In genomic region chr3:191065183-191065805, GRCh38 we compare ENCODE assay signal across 18 cellular contexts.
A peak's percentile ranks its signal among the peaks of the same experiment; 100 is the strongest.
DNase-seq lines count a peak whose midpoint lies in the region; ATAC-seq, FAIRE-seq and TF ChIP-seq lines count a peak whose summit lies in the region.
"Had no signal": no experiment of that assay in that cellular context is flagged by ENCODE, and none has a peak within 500 bp of the region (broad histone marks: within the 10 kb centered on the region; RNA-seq: fewer than 3 reads in every experiment).

No MANE protein-coding gene starts in this region.

- H3K4me3 ChIP-seq in HepG2 (replicated peaks in 1 of 3; ENCODE audit: insufficient read depth in 1 of 3, low read depth in 2 of 3, low read length in 3 of 3) = no peak overlapping the region
- H3K4me3 ChIP-seq in right lobe of liver = no peak overlapping the region
- H3K4me3 ChIP-seq: ascending aorta, sigmoid colon, tibial nerve had no signal

- H3K79me2 ChIP-seq in HepG2 (ENCODE audit: insufficient read depth, low read length) = no peaks in the 10 kb centered on the region

- intact Hi-C loops in HepG2 (cut with micrococcal nuclease; ENCODE audit: unreplicated experiment) (no loop called here), right lobe of liver (cut with DNase I) (no loop called here)
- intact Hi-C loops in activated naive CD4-positive, alpha-beta T cell treated with anti-CD3 and anti-CD28 coated beads for 36 hours (cut with micrococcal nuclease) = no loop called here

- FAIRE-seq in HepG2 (lab: Jason Lieb, UNC) = no peak
- FAIRE-seq: frontal cortex had no signal

- H3K9me3 ChIP-seq in HepG2 (ENCODE audit: low read length) = no peaks in the 10 kb centered on the region
- H3K9me3 ChIP-seq in right lobe of liver = no peaks in the 10 kb centered on the region
- H3K9me3 ChIP-seq: ascending aorta, sigmoid colon, tibial nerve had no signal

- H3K27me3 ChIP-seq in HepG2 (ENCODE audit: control insufficient read depth in 1 of 2, insufficient read depth in 2 of 2, low read length in 2 of 2) = no peaks in the 10 kb centered on the region
- no peaks in the 10 kb centered on the region for H3K27me3 ChIP-seq in right lobe of liver
- H3K27me3 ChIP-seq: ascending aorta, sigmoid colon, tibial nerve had no signal

- no peak overlapping the region for H3K4me3 Mint-ChIP-seq in activated naive CD4-positive, alpha-beta T cell treated with anti-CD3 and anti-CD28 coated beads for 36 hours
- H3K4me3 Mint-ChIP-seq: activated CD4-positive, alpha-beta memory T cell treated with anti-CD3 and anti-CD28 coated beads for 36 hours had no signal

- no peaks in the 10 kb centered on the region for H3K27me3 Mint-ChIP-seq in activated naive CD4-positive, alpha-beta T cell treated with anti-CD3 and anti-CD28 coated beads for 36 hours (ENCODE audit: low read depth)
- H3K27me3 Mint-ChIP-seq: activated CD4-positive, alpha-beta memory T cell treated with anti-CD3 and anti-CD28 coated beads for 36 hours had no signal

- POLR2A ChIA-PET in HepG2 (lab: Yijun Ruan, JAX) = no interaction called here

- H4K20me1 ChIP-seq in HepG2 (ENCODE audit: insufficient read depth, low read length) = no peaks in the 10 kb centered on the region

- H3K4me1 Mint-ChIP-seq in activated naive CD4-positive, alpha-beta T cell treated with anti-CD3 and anti-CD28 coated beads for 36 hours (ENCODE audit: low read depth) = no peaks in the 10 kb centered on the region

- H2AFZ ChIP-seq in HepG2 (ENCODE audit: low read length) = no peak overlapping the region

- H3K4me1 ChIP-seq in HepG2 (ENCODE audit: insufficient read depth, low read length) (no peaks in the 10 kb centered on the region), right lobe of liver (no peaks in the 10 kb centered on the region)
- H3K4me1 ChIP-seq: ascending aorta, sigmoid colon, tibial nerve had no signal

- CTCF ChIA-PET in HepG2 (lab: Yijun Ruan, JAX; ENCODE audit: low intra/inter-chr PET ratio, low total read pairs) = no interaction called here
- CTCF ChIA-PET in activated naive CD4-positive, alpha-beta T cell treated with anti-CD3 and anti-CD28 coated beads for 36 hours (lab: Charles Lee) = interaction anchor here (0.8 kb wide), 1 partner anchor 11 kb away, joined by 3 read pairs; no protein-coding TSS in a partner anchor

- no TSS peak for BruUV-seq in HepG2 (replicated peaks; lab: Mats Ljungman, UMichigan)

- in situ Hi-C loops in HepG2 (cut with HindIII; ENCODE audit: extremely low pct_ligation_motif_present, low pct_unique_long_range_greater_than_20kb) = no loop called here

- TF ChIP-seq POLR2A in HepG2 (IDR thresholded peaks at IDR 0.05; ENCODE audit: insufficient read depth in 1 of 2, low read depth in 2 of 2, low read length in 2 of 2) = no peak
- no peak for TF ChIP-seq POLR2A in right lobe of liver (IDR thresholded peaks at IDR 0.05)

- TF ChIP-seq RAD21 in HepG2 (CRISPR knock-in tag; IDR thresholded peaks at IDR 0.05) = no peak

- H3K36me3 Mint-ChIP-seq in activated naive CD4-positive, alpha-beta T cell treated with anti-CD3 and anti-CD28 coated beads for 36 hours (ENCODE audit: low read depth) = no peaks in the 10 kb centered on the region
- H3K36me3 Mint-ChIP-seq: activated CD4-positive, alpha-beta memory T cell treated with anti-CD3 and anti-CD28 coated beads for 36 hours had no signal

- H3K27ac ChIP-seq in HepG2 (ENCODE audit: extremely low read length, insufficient read depth, low read length) (no peak overlapping the region), right lobe of liver (no peak overlapping the region)
- H3K27ac ChIP-seq: ascending aorta, sigmoid colon, tibial nerve had no signal

- no peaks in the 10 kb centered on the region for H3K9me3 Mint-ChIP-seq in activated naive CD4-positive, alpha-beta T cell treated with anti-CD3 and anti-CD28 coated beads for 36 hours
- H3K9me3 Mint-ChIP-seq: activated CD4-positive, alpha-beta memory T cell treated with anti-CD3 and anti-CD28 coated beads for 36 hours had no signal

- ATAC-seq in HepG2 (no peak), right lobe of liver (no peak), GM21737 (IDR thresholded peaks at IDR 0.05; ENCODE audit: unreplicated experiment) (no peak)

- no peak for DNase-seq in HepG2 (ENCODE audit: low spot score)
- no peak for DNase-seq in right lobe of liver
- DNase-seq in RPMI7951 (ENCODE audit: low read depth) = peak; percentile 25
- DNase-seq in fibroblast of peridontal ligament (ENCODE audit: extremely low read depth) = peak; percentile 69
- DNase-seq in activated naive CD4-positive, alpha-beta T cell treated with Interleukin-2 at 50 U/mL for 16 hours = no peak
- DNase-seq in activated naive CD4-positive, alpha-beta T cell treated with anti-CD3 and anti-CD28 coated beads for 36 hours = no peak
- no peak for DNase-seq in DMS79 treated with DMSO at 0.1 percent for 48 hours (lab: John Stamatoyannopoulos, UW)
- DNase-seq: activated CD4-positive, alpha-beta memory T cell treated with anti-CD3 and anti-CD28 coated beads for 36 hours; dermis blood vessel endothelial cell; GOT3; NCI-H1105; NCI-H2227 treated with DMSO at 0.1 percent for 48 hours; sigmoid colon; stimulated activated CD4-positive, alpha-beta T cell treated with anti-CD3 and anti-CD28 coated beads, Interleukin-4, amount 100 ng/mL, for 24 hours had no signal

- H3K9ac ChIP-seq in HepG2 (ENCODE audit: insufficient read depth, low read depth, low read length) = no peak overlapping the region

- no peak overlapping the region for H3K4me2 ChIP-seq in HepG2 (ENCODE audit: low read depth, low read length)

- no peak for TF ChIP-seq EP300 in HepG2 (IDR thresholded peaks at IDR 0.05; ENCODE audit: low read depth in 2 of 2, low read length in 2 of 2)
- TF ChIP-seq EP300 in HepG2 (CRISPR knock-in tag; IDR thresholded peaks at IDR 0.05; ENCODE audit: borderline replicate concordance) = no peak

- WGBS in HepG2 (ENCODE audit: low lambda C conversion rate) = 30% methylated on average over 6 of the region's 6 CpGs
- WGBS in right lobe of liver (ENCODE audit: insufficient coverage, low coverage, low lambda C conversion rate, missing lambda C conversion rate) = 70% methylated on average over 6 of the region's 6 CpGs

- no peak for TF ChIP-seq CTCF in HepG2 (CRISPR knock-in tag; IDR thresholded peaks at IDR 0.05)
- no peak for TF ChIP-seq CTCF in right lobe of liver (IDR thresholded peaks at IDR 0.05)

- H3K36me3 ChIP-seq in HepG2 (replicated peaks in 1 of 2; ENCODE audit: control insufficient read depth in 1 of 2, insufficient read depth in 2 of 2, low read length in 2 of 2) (no peaks in the 10 kb centered on the region), right lobe of liver (no peaks in the 10 kb centered on the region)
- H3K36me3 ChIP-seq: ascending aorta, sigmoid colon, tibial nerve had no signal

- no peak overlapping the region for H3K27ac Mint-ChIP-seq in activated naive CD4-positive, alpha-beta T cell treated with anti-CD3 and anti-CD28 coated beads for 36 hours
- H3K27ac Mint-ChIP-seq: activated CD4-positive, alpha-beta memory T cell treated with anti-CD3 and anti-CD28 coated beads for 36 hours had no signal

TF ChIP-seq in HepG2, 621 proteins besides CTCF, POLR2A, EP300 and RAD21:
- TF ChIP-seq SMARCE1 (IDR thresholded peaks at IDR 0.05; ENCODE audit: borderline replicate concordance) (no peak), CEBPB (IDR thresholded peaks at IDR 0.05; ENCODE audit: borderline replicate concordance, low read depth, low read length) (0 out of 2 replicates have a peak, but pooled peaks have one; percentile 5), MYC (CRISPR knock-in tag; IDR thresholded peaks at IDR 0.05; ENCODE audit: borderline replicate concordance) (no peak), SOX5 (CRISPR knock-in tag; IDR thresholded peaks at IDR 0.05; ENCODE audit: borderline replicate concordance) (no peak), ZBTB4 (CRISPR knock-in tag; IDR thresholded peaks at IDR 0.05; ENCODE audit: borderline replicate concordance) (no peak), ZNF761 (CRISPR knock-in tag; conservative IDR thresholded peaks at IDR 0.05) (no peak), ZKSCAN8 (CRISPR knock-in tag; IDR thresholded peaks at IDR 0.05; ENCODE audit: borderline replicate concordance) (no peak)
- TF ChIP-seq, protein P1, sequence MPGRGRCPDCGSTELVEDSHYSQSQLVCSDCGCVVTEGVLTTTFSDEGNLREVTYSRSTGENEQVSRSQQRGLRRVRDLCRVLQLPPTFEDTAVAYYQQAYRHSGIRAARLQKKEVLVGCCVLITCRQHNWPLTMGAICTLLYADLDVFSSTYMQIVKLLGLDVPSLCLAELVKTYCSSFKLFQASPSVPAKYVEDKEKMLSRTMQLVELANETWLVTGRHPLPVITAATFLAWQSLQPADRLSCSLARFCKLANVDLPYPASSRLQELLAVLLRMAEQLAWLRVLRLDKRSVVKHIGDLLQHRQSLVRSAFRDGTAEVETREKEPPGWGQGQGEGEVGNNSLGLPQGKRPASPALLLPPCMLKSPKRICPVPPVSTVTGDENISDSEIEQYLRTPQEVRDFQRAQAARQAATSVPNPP (CRISPR knock-in tag; IDR thresholded peaks at IDR 0.05) = no peak
TF ChIP-seq in HepG2: peak in this region for 1.

Comparison
In these comparisons a context has a peak if more than half of its experiments do, and no peak if none do; other contexts are left out.
1. DNase-seq: peak in RPMI7951 (single experiment) and fibroblast of peridontal ligament (single experiment); none in HepG2 (single experiment), right lobe of liver (0 of 3), activated naive CD4-positive, alpha-beta T cell treated with Interleukin-2 at 50 U/mL for 16 hours (single experiment), activated naive CD4-positive, alpha-beta T cell treated with anti-CD3 and anti-CD28 coated beads for 36 hours (single experiment) and DMS79 treated with DMSO at 0.1 percent for 48 hours (single experiment).